Comparison of ENCODE assay signal across 8 cellular contexts in genomic region chr12:124655317-124656213, GRCh38.
DNase-seq lines count a peak whose midpoint lies in the region; TF ChIP-seq lines count a peak whose summit lies in the region.

No MANE protein-coding gene starts in this region.

- H3K27me3 ChIP-seq in dorsolateral prefrontal cortex (no peaks in the 10 kb centered on the region), vagina (no peaks in the 10 kb centered on the region)

- DNase-seq in EH (ENCODE audit: low read depth), result peak; percentile 95
- DNase-seq in NCI-H524 (lab: John Stamatoyannopoulos, UW), result peak; percentile 99
- peak; percentile 63 to 90 (median 84) for DNase-seq in dorsolateral prefrontal cortex
- peak in 1 of 2 experiments; percentile 56 for DNase-seq in mesothelial cell of epicardium (ENCODE audit: low spot score in 2 of 2, unreplicated experiment in 2 of 2)
- DNase-seq in vagina (ENCODE audit: extremely low spot score in 2 of 2), result peak in 1 of 2 donors; percentile 96
- DNase-seq in T-helper 1 cell, result no peak
- DNase-seq in NAMALWA (ENCODE audit: low spot score), result no peak
- DNase-seq in progenitor cell of endocrine pancreas (ENCODE audit: low spot score, unreplicated experiment), result no peak

- no peaks in the 10 kb centered on the region for H3K9me3 ChIP-seq in vagina

- H3K27me3 Mint-ChIP-seq in mesothelial cell of epicardium (ENCODE audit: low read depth) (peaks cover 2% of the 10 kb centered on the region), progenitor cell of endocrine pancreas (peaks cover 35% of the 10 kb centered on the region)

- intact Hi-C loops in dorsolateral prefrontal cortex (cut with DNase I) (loop anchor here in 1 of 2 donors (2.0 to 5.0 kb wide), 2 partner anchors 87 to 102 kb away; no protein-coding TSS in a partner anchor), vagina (cut with DNase I) (no loop called here)

- H3K4me3 ChIP-seq in dorsolateral prefrontal cortex (peak overlapping the region in 53 of 59 donors; percentile 4 to 55 (median 35)), vagina (peak overlapping the region in 1 of 2 donors; percentile 15)

- H3K4me3 Mint-ChIP-seq in mesothelial cell of epicardium (peak overlapping the region; percentile 22), progenitor cell of endocrine pancreas (ENCODE audit: low read depth) (no peak overlapping the region)

- TF ChIP-seq POLR2A in vagina (IDR thresholded peaks at IDR 0.05), result no peak

- H3K4me1 Mint-ChIP-seq in mesothelial cell of epicardium (peaks cover 18% of the 10 kb centered on the region), progenitor cell of endocrine pancreas (ENCODE audit: low read depth) (peaks cover 8% of the 10 kb centered on the region)

- H3K27ac Mint-ChIP-seq in mesothelial cell of epicardium (peak overlapping the region; percentile 91), progenitor cell of endocrine pancreas (no peak overlapping the region)

- H3K36me3 ChIP-seq in vagina, result no peaks in the 10 kb centered on the region

- H3K27ac ChIP-seq in dorsolateral prefrontal cortex, result peak overlapping the region; percentile 21 to 96 (median 91)
- peak overlapping the region; percentile 81 for H3K27ac ChIP-seq in vagina

- H3K9me3 Mint-ChIP-seq in mesothelial cell of epicardium, result no peaks in the 10 kb centered on the region
- H3K9me3 Mint-ChIP-seq in progenitor cell of endocrine pancreas (ENCODE audit: low read depth), result no peaks in the 10 kb centered on the region

- peaks cover 27% of the 10 kb centered on the region for H3K4me1 ChIP-seq in vagina

- TF ChIP-seq CTCF in dorsolateral prefrontal cortex (IDR thresholded peaks at IDR 0.05 in 54 of 56, conservative IDR thresholded peaks at IDR 0.05 in 2 of 56; ENCODE audit: low read depth in 1 of 56, partially characterized antibody in 56 of 56) (peak in 1 of 56 donors; percentile 5), mesothelial cell of epicardium (IDR thresholded peaks at IDR 0.05; ENCODE audit: unreplicated experiment) (no peak), vagina (IDR thresholded peaks at IDR 0.05) (no peak), progenitor cell of endocrine pancreas (IDR thresholded peaks at IDR 0.05; ENCODE audit: unreplicated experiment) (no peak)

- no peaks in the 10 kb centered on the region for H3K36me3 Mint-ChIP-seq in mesothelial cell of epicardium
- no peaks in the 10 kb centered on the region for H3K36me3 Mint-ChIP-seq in progenitor cell of endocrine pancreas (ENCODE audit: insufficient read depth)

Comparison
In these comparisons a context has a peak if more than half of its experiments do, and no peak if none do; other contexts are left out.
1. DNase-seq: peak in EH (single experiment), NCI-H524 (2 of 2) and dorsolateral prefrontal cortex (10 of 10); none in T-helper 1 cell (0 of 5), NAMALWA (single experiment) and progenitor cell of endocrine pancreas (single experiment).